ENCODE assay signal across 18 cellular contexts in the genomic region with DNA sequence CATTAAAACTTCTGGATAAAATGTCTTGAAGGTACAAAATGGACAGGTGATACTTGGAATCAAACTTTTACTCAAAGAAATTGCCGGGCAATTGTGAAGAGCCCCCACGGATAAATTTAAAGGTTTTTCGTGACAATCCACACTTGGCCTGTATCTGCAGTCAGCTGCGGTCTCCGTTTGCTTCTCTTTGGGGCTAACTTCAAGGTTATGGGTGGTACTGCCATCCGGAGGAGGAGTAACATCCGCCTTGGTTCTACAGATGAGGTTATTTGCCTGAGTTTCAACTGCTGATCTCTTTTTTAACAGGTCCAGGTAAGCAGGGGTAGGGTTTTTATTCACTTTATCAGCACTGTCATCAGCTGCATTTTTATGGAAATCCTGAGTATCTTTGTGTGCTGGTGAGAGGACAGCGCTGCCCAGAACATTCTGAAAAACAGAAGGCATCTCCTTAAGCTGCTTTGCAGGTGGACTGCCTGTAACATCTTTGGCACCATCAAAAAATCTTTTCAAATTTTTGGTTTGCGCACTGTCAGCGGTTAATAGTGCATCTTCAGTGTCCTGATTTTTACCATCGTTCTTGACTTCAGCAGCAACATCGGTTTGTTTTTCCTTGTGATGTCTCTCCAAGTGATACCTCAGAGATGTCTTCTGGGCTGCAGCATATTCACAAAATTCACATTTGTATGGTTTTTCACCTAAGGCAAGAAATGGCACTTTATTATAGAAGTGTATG. TPM values are rescaled to one million over a fixed set of nuclear protein-coding genes. Genes with fewer than 3 reads are reported as not detected.
DNase-seq lines count a peak whose midpoint lies in the region; ATAC-seq and TF ChIP-seq lines count a peak whose summit lies in the region.
"Had no signal": no experiment of that assay in that cellular context is flagged by ENCODE, and none has a peak within 500 bp of the region (broad histone marks: within the 10 kb centered on the region; RNA-seq: fewer than 3 reads in every experiment).

No MANE protein-coding gene starts in this region.

- ATAC-seq in activated CD8-positive, alpha-beta T cell treated with anti-CD3 and anti-CD28 coated beads for 36 hours, result no peak
- no peak for ATAC-seq in naive B cell (ENCODE audit: low read depth in 2 of 2)
- no peak for ATAC-seq in left colon
- ATAC-seq in GM19455 (IDR thresholded peaks at IDR 0.05; ENCODE audit: unreplicated experiment), result no peak
- ATAC-seq: heart left ventricle, psoas muscle had no signal

- H3K9me3 Mint-ChIP-seq in activated CD4-positive, alpha-beta T cell treated with anti-CD3 and anti-CD28 coated beads, Interleukin-2, amount 10 ng/mL, durations not matched to agents 7 days and 5 days, result no peaks in the 10 kb centered on the region
- H3K9me3 Mint-ChIP-seq in Calu3 (ENCODE audit: low read depth, unreplicated experiment) (no peaks in the 10 kb centered on the region), naive B cell (no peaks in the 10 kb centered on the region)
- H3K9me3 Mint-ChIP-seq in activated CD8-positive, alpha-beta T cell treated with anti-CD3 and anti-CD28 coated beads for 36 hours, result no peaks in the 10 kb centered on the region

- CTCF ChIA-PET in activated CD4-positive, alpha-beta T cell treated with anti-CD3 and anti-CD28 coated beads, Interleukin-2, amount 10 ng/mL, durations not matched to agents 7 days and 5 days (lab: Charles Lee), result interaction anchor here (0.5 to 1.1 kb wide), 5 partner anchors 15 to 365 kb away, joined by 3 to 4 read pairs (median 3); no protein-coding TSS in a partner anchor
- CTCF ChIA-PET in Calu3 (lab: Charles Lee), result interaction anchor here (0.6 to 1.0 kb wide), 4 partner anchors 16 to 363 kb away, joined by 3 to 4 read pairs (median 4); no protein-coding TSS in a partner anchor
- CTCF ChIA-PET in activated CD8-positive, alpha-beta T cell treated with anti-CD3 and anti-CD28 coated beads for 36 hours (lab: Charles Lee), result interaction anchor here (0.7 to 6.4 kb wide), 5 partner anchors 15 to 361 kb away, joined by 3 to 65 read pairs (median 6); no protein-coding TSS in a partner anchor

- H3K36me3 Mint-ChIP-seq in activated CD4-positive, alpha-beta T cell treated with anti-CD3 and anti-CD28 coated beads, Interleukin-2, amount 10 ng/mL, durations not matched to agents 7 days and 5 days (ENCODE audit: low read depth), result peaks cover 90% of the 10 kb centered on the region
- H3K36me3 Mint-ChIP-seq in Calu3 (ENCODE audit: insufficient read depth, unreplicated experiment) (peaks cover 98% of the 10 kb centered on the region), naive B cell (peaks cover 18 to 20% of the 10 kb centered on the region in 2 donors)
- peaks cover 88% of the 10 kb centered on the region for H3K36me3 Mint-ChIP-seq in activated CD8-positive, alpha-beta T cell treated with anti-CD3 and anti-CD28 coated beads for 36 hours (ENCODE audit: low read depth)

- TF ChIP-seq CTCF in Calu3 (IDR thresholded peaks at IDR 0.05; ENCODE audit: unreplicated experiment), result no peak
- TF ChIP-seq CTCF in activated CD8-positive, alpha-beta T cell treated with anti-CD3 and anti-CD28 coated beads for 36 hours (IDR thresholded peaks at IDR 0.05), result no peak

- BruUV-seq in Calu3 (replicated peaks; lab: Mats Ljungman, UMichigan), result TSS peak; percentile 4

- POLR2A ChIA-PET in activated CD4-positive, alpha-beta T cell treated with anti-CD3 and anti-CD28 coated beads, Interleukin-2, amount 10 ng/mL, durations not matched to agents 7 days and 5 days (lab: Charles Lee), result no interaction called here
- POLR2A ChIA-PET in activated CD8-positive, alpha-beta T cell treated with anti-CD3 and anti-CD28 coated beads for 36 hours (lab: Charles Lee), result interaction anchor here (1.1 to 1.8 kb wide), 3 partner anchors 9 to 15 kb away, joined by 3 to 5 read pairs (median 5); no protein-coding TSS in a partner anchor

- H3K4me1 Mint-ChIP-seq in activated CD4-positive, alpha-beta T cell treated with anti-CD3 and anti-CD28 coated beads, Interleukin-2, amount 10 ng/mL, durations not matched to agents 7 days and 5 days, result peaks cover 86% of the 10 kb centered on the region
- H3K4me1 Mint-ChIP-seq in Calu3 (ENCODE audit: low read depth, unreplicated experiment), result peaks cover 41% of the 10 kb centered on the region
- H3K4me1 Mint-ChIP-seq in activated CD8-positive, alpha-beta T cell treated with anti-CD3 and anti-CD28 coated beads for 36 hours (ENCODE audit: low read depth), result peaks cover 81% of the 10 kb centered on the region
- H3K4me1 Mint-ChIP-seq in naive B cell, result peaks cover 32 to 86% (median 61%) of the 10 kb centered on the region in 3 donors

- peak overlapping the region; percentile 25 for H3K4me3 Mint-ChIP-seq in activated CD4-positive, alpha-beta T cell treated with anti-CD3 and anti-CD28 coated beads, Interleukin-2, amount 10 ng/mL, durations not matched to agents 7 days and 5 days
- H3K4me3 Mint-ChIP-seq in Calu3 (ENCODE audit: low read depth, unreplicated experiment) (no peak overlapping the region), naive B cell (no peak overlapping the region)
- H3K4me3 Mint-ChIP-seq in activated CD8-positive, alpha-beta T cell treated with anti-CD3 and anti-CD28 coated beads for 36 hours, result peak overlapping the region; percentile 36

- no peak for DNase-seq in activated CD4-positive, alpha-beta T cell treated with anti-CD3 and anti-CD28 coated beads, Interleukin-2, amount 10 ng/mL, durations not matched to agents 7 days and 5 days
- DNase-seq in activated CD4-positive, alpha-beta T cell treated with anti-CD3 and anti-CD28 coated beads for 1 hour, result no peak
- DNase-seq in Calu3 (no peak), naive B cell (no peak), left colon (no peak), cortex of kidney (lab: John Stamatoyannopoulos, UW) (no peak)
- DNase-seq in activated CD8-positive, alpha-beta T cell treated with anti-CD3 and anti-CD28 coated beads for 36 hours, result peak; percentile 38
- DNase-seq: amniotic stem cell; cerebellar nuclear complex; DMS79; effector memory CD4-positive, alpha-beta T cell; heart left ventricle; NCI-H146; NCI-H226; NK-92 treated with Interleukin-12 subunit alpha and Interleukin-12 subunit beta, amount 100 ng/mL, for 24 hours; psoas muscle; WERI-Rb-1 had no signal

- H3K27me3 Mint-ChIP-seq in activated CD4-positive, alpha-beta T cell treated with anti-CD3 and anti-CD28 coated beads, Interleukin-2, amount 10 ng/mL, durations not matched to agents 7 days and 5 days, result no peaks in the 10 kb centered on the region
- H3K27me3 Mint-ChIP-seq in Calu3 (ENCODE audit: unreplicated experiment) (no peaks in the 10 kb centered on the region), naive B cell (no peaks in the 10 kb centered on the region)
- H3K27me3 Mint-ChIP-seq in activated CD8-positive, alpha-beta T cell treated with anti-CD3 and anti-CD28 coated beads for 36 hours, result no peaks in the 10 kb centered on the region

- H3K27ac Mint-ChIP-seq in activated CD4-positive, alpha-beta T cell treated with anti-CD3 and anti-CD28 coated beads, Interleukin-2, amount 10 ng/mL, durations not matched to agents 7 days and 5 days, result no peak overlapping the region
- H3K27ac Mint-ChIP-seq in Calu3 (ENCODE audit: unreplicated experiment), result peak overlapping the region; percentile 53
- H3K27ac Mint-ChIP-seq in activated CD8-positive, alpha-beta T cell treated with anti-CD3 and anti-CD28 coated beads for 36 hours, result peak overlapping the region; percentile 94
- peak overlapping the region in 4 of 6 donors; percentile 20 to 76 (median 60) for H3K27ac Mint-ChIP-seq in naive B cell

- intact Hi-C loops in Calu3 (cut with micrococcal nuclease; ENCODE audit: unreplicated experiment), result loop anchor here (5.0 kb wide), 1 partner anchor 211 kb away; no protein-coding TSS in a partner anchor
- intact Hi-C loops in activated CD8-positive, alpha-beta T cell treated with anti-CD3 and anti-CD28 coated beads for 36 hours (cut with micrococcal nuclease), result loop anchor here (5.0 kb wide), 3 partner anchors 81 to 371 kb away; no protein-coding TSS in a partner anchor
- intact Hi-C loops in left colon (cut with DNase I, micrococcal nuclease), result loop anchor here in 1 of 2 donors (5.0 to 10.0 kb wide), 4 partner anchors 251 to 478 kb away; no protein-coding TSS in a partner anchor

RNA-seq across cellular contexts. Expression of gene ZNF217, which starts 16.9 kb away (rescaled TPM):
- 10 to 100 TPM; 97.5 to 99.7 TPM for total RNA-seq in activated CD4-positive, alpha-beta T cell treated with anti-CD3 and anti-CD28 coated beads, Interleukin-2, amount 10 ng/mL, durations not matched to agents 7 days and 5 days
- 87.3 and 95.6 TPM in 2 replicates for total RNA-seq in Calu3 (2022)
- 10 to 100 TPM; 51.3 to 51.8 TPM for total RNA-seq in activated CD8-positive, alpha-beta T cell treated with anti-CD3 and anti-CD28 coated beads for 36 hours
- polyA plus RNA-seq in naive B cell (ENCODE audit: low read depth in 6 of 6), result 10 to 100 TPM in 5 of 6 donors, 1 to 10 TPM in 1; 8.8 to 31.0 (median 24.7) TPM
- total RNA-seq in left colon, result 10 to 100 TPM; 58.2 to 70.0 TPM

Comparison
In these comparisons a context has a peak if more than half of its experiments do, and no peak if none do; other contexts are left out.
1. H3K4me3 Mint-ChIP-seq: peak in activated CD4-positive, alpha-beta T cell treated with anti-CD3 and anti-CD28 coated beads, Interleukin-2, amount 10 ng/mL, durations not matched to agents 7 days and 5 days (single experiment) and activated CD8-positive, alpha-beta T cell treated with anti-CD3 and anti-CD28 coated beads for 36 hours (single experiment); none in Calu3 (single experiment) and naive B cell (0 of 8).